Comparison of ENCODE assay signal across 26 cellular contexts in genomic region chr2:188267776-188268175, GRCh38.
"Had no signal": no experiment of that assay in that cellular context is flagged by ENCODE, and none has a peak within 500 bp of the region (broad histone marks: within the 10 kb centered on the region; RNA-seq: fewer than 3 reads in every experiment).

No MANE protein-coding gene starts in this region.

- H3K4me3 ChIP-seq: colonic mucosa, esophagus squamous epithelium, gastrocnemius medialis, heart right ventricle, left lung, lower lobe of right lung, mucosa of descending colon had no signal

- H3K4me1 ChIP-seq: colonic mucosa, esophagus squamous epithelium, gastrocnemius medialis, heart right ventricle, left lung, lower lobe of right lung had no signal

- H3K27me3 ChIP-seq: colonic mucosa, esophagus squamous epithelium, gastrocnemius medialis, heart right ventricle, left lung had no signal

- FAIRE-seq: endometrium, islet of Langerhans, keratinocyte had no signal

- ATAC-seq: effector memory CD8-positive, alpha-beta T cell; esophagus mucosa; gastrocnemius medialis; heart right ventricle; left cardiac atrium; left lung; left ventricle myocardium superior; lower lobe of right lung; mucosa of descending colon had no signal

- H3K9me3 ChIP-seq: colonic mucosa, esophagus squamous epithelium, gastrocnemius medialis, lower lobe of right lung, mucosa of descending colon had no signal

- H3K27ac ChIP-seq: colonic mucosa, epithelial cell of prostate, esophagus squamous epithelium, gastrocnemius medialis, heart right ventricle, left lung, lower lobe of right lung had no signal

- H3K36me3 ChIP-seq: colonic mucosa, esophagus squamous epithelium, gastrocnemius medialis, heart right ventricle, left lung, lower lobe of right lung had no signal

- DNase-seq: colonic mucosa; cortex of kidney; effector CD8-positive, alpha-beta T cell; effector memory CD8-positive, alpha-beta T cell; endodermal cell; erythroblast; esophagus squamous epithelium; foreskin fibroblast; foreskin melanocyte; gastrocnemius medialis; glutamatergic neuron; head of caudate nucleus; heart right ventricle; hippocampal formation; left cardiac atrium; left lung; left ventricle myocardium superior; lower lobe of right lung; mesenchymal stem cell; mucosa of descending colon; naive B cell had no signal
